In genomic region chr20:19384940-19385339, GRCh38 we compare ENCODE assay signal across 1 cellular context.
A peak's percentile ranks its signal among the peaks of the same experiment; 100 is the strongest.
TF ChIP-seq lines count a peak whose summit lies in the region.

No MANE protein-coding gene starts in this region.

TF ChIP-seq in HepG2, 621 proteins besides CTCF, POLR2A, EP300 and RAD21 (continued from another document):
- no peak for TF ChIP-seq PBX3 (CRISPR knock-in tag; IDR thresholded peaks at IDR 0.05; ENCODE audit: borderline replicate concordance)
- TF ChIP-seq ZNF781 (CRISPR knock-in tag; IDR thresholded peaks at IDR 0.05; ENCODE audit: borderline replicate concordance, not compliant biosample characterization), result no peak
- TF ChIP-seq TSC22D2 (CRISPR knock-in tag; IDR thresholded peaks at IDR 0.05; ENCODE audit: borderline replicate concordance), result no peak
- TF ChIP-seq SOX6 (IDR thresholded peaks at IDR 0.05), result no peak
- TF ChIP-seq SOX6 (CRISPR knock-in tag; IDR thresholded peaks at IDR 0.05), result no peak
- TF ChIP-seq ATF7 (IDR thresholded peaks at IDR 0.05), result peak; percentile 65; the same call in 1 of the 2 replicates
- TF ChIP-seq ATF7 (CRISPR knock-in tag; IDR thresholded peaks at IDR 0.05), result no peak
- no peak for TF ChIP-seq ZFYVE20 (CRISPR knock-in tag; IDR thresholded peaks at IDR 0.05; ENCODE audit: borderline replicate concordance, low read depth)
- no peak for TF ChIP-seq DNMT3B (CRISPR knock-in tag; conservative IDR thresholded peaks at IDR 0.05)
TF ChIP-seq in HepG2: peak in this region for 2.
